ENCODE assay signal across 9 cellular contexts in genomic region chr11:3831378-3832239, GRCh38. TPM values are rescaled to one million over a fixed set of nuclear protein-coding genes. Genes with fewer than 3 reads are reported as not detected.
A peak's percentile ranks its signal among the peaks of the same experiment; 100 is the strongest.
DNase-seq lines count a peak whose midpoint lies in the region; ATAC-seq lines count a peak whose summit lies in the region.
"Had no signal": no experiment of that assay in that cellular context is flagged by ENCODE, and none has a peak within 500 bp of the region (broad histone marks: within the 10 kb centered on the region; RNA-seq: fewer than 3 reads in every experiment).

No MANE protein-coding gene starts in this region.

- peaks cover 56% of the 10 kb centered on the region for H3K4me1 Mint-ChIP-seq in T-helper 2 cell treated with Interferon-gamma antibody and Interleukin-4, amounts not matched to agents 5 μg/mL and 100 μg/mL, for 36 hours (ENCODE audit: low read depth)
- H3K4me1 Mint-ChIP-seq in activated CD4-positive, alpha-beta memory T cell treated with anti-CD3 and anti-CD28 coated beads, Interleukin-2, amount 10 ng/mL, durations not matched to agents 7 days and 5 days, result peaks cover 71% of the 10 kb centered on the region
- peaks cover 70% of the 10 kb centered on the region for H3K4me1 Mint-ChIP-seq in stimulated activated memory B cell treated with anti-CD40 and anti-IgM and Interleukin-4, amounts not matched to agents 10 μg/mL and 1 μg/mL and 100 μg/mL, for 72 hours

- H3K36me3 Mint-ChIP-seq in T-helper 2 cell treated with Interferon-gamma antibody and Interleukin-4, amounts not matched to agents 5 μg/mL and 100 μg/mL, for 36 hours (ENCODE audit: low read depth), result peaks cover 57% of the 10 kb centered on the region
- peaks cover 81% of the 10 kb centered on the region for H3K36me3 Mint-ChIP-seq in activated CD4-positive, alpha-beta memory T cell treated with anti-CD3 and anti-CD28 coated beads, Interleukin-2, amount 10 ng/mL, durations not matched to agents 7 days and 5 days (ENCODE audit: low read depth)
- H3K36me3 Mint-ChIP-seq in stimulated activated memory B cell treated with anti-CD40 and anti-IgM and Interleukin-4, amounts not matched to agents 10 μg/mL and 1 μg/mL and 100 μg/mL, for 72 hours, result peaks cover 61% of the 10 kb centered on the region

- ATAC-seq in left cardiac atrium (peak; percentile 40 to 42), GM21526 (IDR thresholded peaks at IDR 0.05; ENCODE audit: low FRiP score, unreplicated experiment) (no peak)
- ATAC-seq in stimulated activated memory B cell treated with anti-CD40 and anti-IgM and Interleukin-4, amounts not matched to agents 10 μg/mL and 1 μg/mL and 100 μg/mL, for 72 hours, result peak; percentile 56

- CTCF ChIA-PET in activated CD4-positive, alpha-beta memory T cell treated with anti-CD3 and anti-CD28 coated beads, Interleukin-2, amount 10 ng/mL, durations not matched to agents 7 days and 5 days (lab: Charles Lee), result interaction anchor here (1.0 to 17.4 kb wide), 5 partner anchors 10 to 241 kb away, joined by 3 to 461 read pairs (median 3); partner anchors contain the start of genes PGAP2 and STIM1

- H3K27ac Mint-ChIP-seq in T-helper 2 cell treated with Interferon-gamma antibody and Interleukin-4, amounts not matched to agents 5 μg/mL and 100 μg/mL, for 36 hours, result peak overlapping the region; percentile 74
- peak overlapping the region; percentile 61 for H3K27ac Mint-ChIP-seq in activated CD4-positive, alpha-beta memory T cell treated with anti-CD3 and anti-CD28 coated beads, Interleukin-2, amount 10 ng/mL, durations not matched to agents 7 days and 5 days
- H3K27ac Mint-ChIP-seq in stimulated activated memory B cell treated with anti-CD40 and anti-IgM and Interleukin-4, amounts not matched to agents 10 μg/mL and 1 μg/mL and 100 μg/mL, for 72 hours, result peak overlapping the region; percentile 85

- intact Hi-C loops in left cardiac atrium (cut with DNase I), result no loop called here

- DNase-seq in T-helper 2 cell treated with Interferon-gamma antibody and Interleukin-4, amounts not matched to agents 5 μg/mL and 100 μg/mL, for 36 hours (ENCODE audit: low spot score), result no peak
- DNase-seq in T-helper 2 cell, result no peak
- DNase-seq in activated CD4-positive, alpha-beta memory T cell treated with anti-CD3 and anti-CD28 coated beads, Interleukin-2, amount 10 ng/mL, durations not matched to agents 7 days and 5 days, result no peak
- no peak for DNase-seq in left cardiac atrium
- DNase-seq in iPS-NIHi11 (ENCODE audit: low spot score), result no peak
- no peak for DNase-seq in GDM1 (lab: John Stamatoyannopoulos, UW)
- DNase-seq: hippocampal formation had no signal

- no peak overlapping the region for H3K4me3 Mint-ChIP-seq in T-helper 2 cell treated with Interferon-gamma antibody and Interleukin-4, amounts not matched to agents 5 μg/mL and 100 μg/mL, for 36 hours
- no peak overlapping the region for H3K4me3 Mint-ChIP-seq in activated CD4-positive, alpha-beta memory T cell treated with anti-CD3 and anti-CD28 coated beads, Interleukin-2, amount 10 ng/mL, durations not matched to agents 7 days and 5 days
- no peak overlapping the region for H3K4me3 Mint-ChIP-seq in stimulated activated memory B cell treated with anti-CD40 and anti-IgM and Interleukin-4, amounts not matched to agents 10 μg/mL and 1 μg/mL and 100 μg/mL, for 72 hours

- no peaks in the 10 kb centered on the region for H3K27me3 Mint-ChIP-seq in T-helper 2 cell treated with Interferon-gamma antibody and Interleukin-4, amounts not matched to agents 5 μg/mL and 100 μg/mL, for 36 hours (ENCODE audit: low read depth)
- no peaks in the 10 kb centered on the region for H3K27me3 Mint-ChIP-seq in activated CD4-positive, alpha-beta memory T cell treated with anti-CD3 and anti-CD28 coated beads, Interleukin-2, amount 10 ng/mL, durations not matched to agents 7 days and 5 days
- no peaks in the 10 kb centered on the region for H3K27me3 Mint-ChIP-seq in stimulated activated memory B cell treated with anti-CD40 and anti-IgM and Interleukin-4, amounts not matched to agents 10 μg/mL and 1 μg/mL and 100 μg/mL, for 72 hours

- POLR2A ChIA-PET in activated CD4-positive, alpha-beta memory T cell treated with anti-CD3 and anti-CD28 coated beads, Interleukin-2, amount 10 ng/mL, durations not matched to agents 7 days and 5 days (lab: Charles Lee), result interaction anchor here (1.1 to 19.7 kb wide), 6 partner anchors 8 to 242 kb away, joined by 3 to 639 read pairs (median 4); partner anchors contain the start of genes RHOG and STIM1

- no peaks in the 10 kb centered on the region for H3K9me3 Mint-ChIP-seq in T-helper 2 cell treated with Interferon-gamma antibody and Interleukin-4, amounts not matched to agents 5 μg/mL and 100 μg/mL, for 36 hours
- H3K9me3 Mint-ChIP-seq in activated CD4-positive, alpha-beta memory T cell treated with anti-CD3 and anti-CD28 coated beads, Interleukin-2, amount 10 ng/mL, durations not matched to agents 7 days and 5 days, result no peaks in the 10 kb centered on the region
- H3K9me3 Mint-ChIP-seq in stimulated activated memory B cell treated with anti-CD40 and anti-IgM and Interleukin-4, amounts not matched to agents 10 μg/mL and 1 μg/mL and 100 μg/mL, for 72 hours, result no peaks in the 10 kb centered on the region

RNA-seq across cellular contexts. Expression of gene RHOG, which starts 9.2 kb away (rescaled TPM):
- total RNA-seq in activated CD4-positive, alpha-beta memory T cell treated with anti-CD3 and anti-CD28 coated beads, Interleukin-2, amount 10 ng/mL, durations not matched to agents 7 days and 5 days, result 100 to 1,000 TPM; 192 to 201 TPM
- total RNA-seq in left cardiac atrium, result 10 to 100 TPM; 31.1 to 33.3 TPM

RNA-seq across cellular contexts. Expression of gene PGAP2, which starts 23.2 kb away (rescaled TPM):
- 10 to 100 TPM; 18.0 to 19.0 TPM for total RNA-seq in activated CD4-positive, alpha-beta memory T cell treated with anti-CD3 and anti-CD28 coated beads, Interleukin-2, amount 10 ng/mL, durations not matched to agents 7 days and 5 days
- 10 to 100 TPM; 10.9 to 15.3 TPM for total RNA-seq in left cardiac atrium

RNA-seq across cellular contexts. Expression of gene STIM1, which starts 23.9 kb away (rescaled TPM):
- total RNA-seq in activated CD4-positive, alpha-beta memory T cell treated with anti-CD3 and anti-CD28 coated beads, Interleukin-2, amount 10 ng/mL, durations not matched to agents 7 days and 5 days, result 100 to 1,000 TPM; 111 to 113 TPM
- total RNA-seq in left cardiac atrium, result 10 to 100 TPM; 21.4 to 25.8 TPM

RNA-seq across cellular contexts. Expression of gene NUP98, which starts 34.3 kb away (rescaled TPM):
- total RNA-seq in activated CD4-positive, alpha-beta memory T cell treated with anti-CD3 and anti-CD28 coated beads, Interleukin-2, amount 10 ng/mL, durations not matched to agents 7 days and 5 days, result 10 to 100 TPM; 93.9 to 95.2 TPM
- total RNA-seq in left cardiac atrium, result 10 to 100 TPM; 38.0 to 59.7 TPM

Comparison
In these comparisons a context has a peak if more than half of its experiments do, and no peak if none do; other contexts are left out.
1. RNA of gene RHOG, which starts 9.2 kb away (total RNA-seq): 192 to 201 TPM in activated CD4-positive, alpha-beta memory T cell treated with anti-CD3 and anti-CD28 coated beads, Interleukin-2, amount 10 ng/mL, durations not matched to agents 7 days and 5 days; 31.1 to 33.3 TPM in left cardiac atrium; every median in the first group is over 4 times any median in the second.
2. RNA of gene STIM1, which starts 23.9 kb away (total RNA-seq): 111 to 113 TPM in activated CD4-positive, alpha-beta memory T cell treated with anti-CD3 and anti-CD28 coated beads, Interleukin-2, amount 10 ng/mL, durations not matched to agents 7 days and 5 days; 21.4 to 25.8 TPM in left cardiac atrium; every median in the first group is over 4 times any median in the second.
3. Peak in every context shown above with its lines, with median percentiles within 50 percentile points of each other: H3K27ac Mint-ChIP-seq.